Comparison of ENCODE assay signal across 2 cellular contexts in genomic region chr1:84789014-84789413, GRCh38.
TF ChIP-seq lines count a peak whose summit lies in the region.

No MANE protein-coding gene starts in this region.

TF ChIP-seq in WTC11, 78 proteins besides CTCF, POLR2A, EP300 and RAD21:
- TF ChIP-seq GABPB1 (CRISPR knock-in tag; IDR thresholded peaks at IDR 0.05) (no peak), USF1 (CRISPR knock-in tag; IDR thresholded peaks at IDR 0.05) (no peak), PRDM15 (CRISPR knock-in tag; IDR thresholded peaks at IDR 0.05) (peak; percentile 86), ZNF138 (CRISPR knock-in tag; conservative IDR thresholded peaks at IDR 0.05) (no peak)

TF ChIP-seq in SK-N-SH, 30 proteins besides CTCF, POLR2A, EP300 and RAD21:
- TF ChIP-seq RXRA (IDR thresholded peaks at IDR 0.05; ENCODE audit: borderline replicate concordance, low read depth), result no peak
- no peak for TF ChIP-seq GABPA (IDR thresholded peaks at IDR 0.05; ENCODE audit: low read depth)
- no peak for TF ChIP-seq RCOR1 (IDR thresholded peaks at IDR 0.05; ENCODE audit: low read length)
- no peak for TF ChIP-seq FOXM1 (IDR thresholded peaks at IDR 0.05; ENCODE audit: low read depth)
- TF ChIP-seq IRF3 (IDR thresholded peaks at IDR 0.05; ENCODE audit: low read depth, low read length), result no peak
- TF ChIP-seq JUND (IDR thresholded peaks at IDR 0.05), result no peak
- TF ChIP-seq RFX5 (IDR thresholded peaks at IDR 0.05; ENCODE audit: low read length), result no peak
- TF ChIP-seq, protein P1, sequence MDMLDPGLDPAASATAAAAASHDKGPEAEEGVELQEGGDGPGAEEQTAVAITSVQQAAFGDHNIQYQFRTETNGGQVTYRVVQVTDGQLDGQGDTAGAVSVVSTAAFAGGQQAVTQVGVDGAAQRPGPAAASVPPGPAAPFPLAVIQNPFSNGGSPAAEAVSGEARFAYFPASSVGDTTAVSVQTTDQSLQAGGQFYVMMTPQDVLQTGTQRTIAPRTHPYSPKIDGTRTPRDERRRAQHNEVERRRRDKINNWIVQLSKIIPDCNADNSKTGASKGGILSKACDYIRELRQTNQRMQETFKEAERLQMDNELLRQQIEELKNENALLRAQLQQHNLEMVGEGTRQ (IDR thresholded peaks at IDR 0.05; ENCODE audit: borderline replicate concordance, low read depth, low read length), result no peak
- no peak for TF ChIP-seq SIN3A (IDR thresholded peaks at IDR 0.05; ENCODE audit: borderline replicate concordance, low read depth, low read length)
- TF ChIP-seq ELF1 (IDR thresholded peaks at IDR 0.05), result no peak
- no peak for TF ChIP-seq TEAD4 (IDR thresholded peaks at IDR 0.05; ENCODE audit: borderline replicate concordance, insufficient read depth)
- no peak for TF ChIP-seq ZBTB33 (IDR thresholded peaks at IDR 0.05; ENCODE audit: borderline replicate concordance, low read depth)
- TF ChIP-seq, protein P2, sequence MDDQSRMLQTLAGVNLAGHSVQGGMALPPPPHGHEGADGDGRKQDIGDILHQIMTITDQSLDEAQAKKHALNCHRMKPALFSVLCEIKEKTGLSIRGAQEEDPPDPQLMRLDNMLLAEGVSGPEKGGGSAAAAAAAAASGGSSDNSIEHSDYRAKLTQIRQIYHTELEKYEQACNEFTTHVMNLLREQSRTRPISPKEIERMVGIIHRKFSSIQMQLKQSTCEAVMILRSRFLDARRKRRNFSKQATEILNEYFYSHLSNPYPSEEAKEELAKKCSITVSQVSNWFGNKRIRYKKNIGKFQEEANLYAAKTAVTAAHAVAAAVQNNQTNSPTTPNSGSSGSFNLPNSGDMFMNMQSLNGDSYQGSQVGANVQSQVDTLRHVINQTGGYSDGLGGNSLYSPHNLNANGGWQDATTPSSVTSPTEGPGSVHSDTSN (IDR thresholded peaks at IDR 0.05), result no peak
- TF ChIP-seq MEF2A (IDR thresholded peaks at IDR 0.05; ENCODE audit: borderline replicate concordance, low read depth), result no peak
- no peak for TF ChIP-seq EZH2phosphoT487 (IDR thresholded peaks at IDR 0.05; ENCODE audit: borderline replicate concordance, low read depth)
- TF ChIP-seq NFIC (IDR thresholded peaks at IDR 0.05; ENCODE audit: borderline replicate concordance), result no peak
- TF ChIP-seq FOXJ3 (CRISPR knock-in tag; IDR thresholded peaks at IDR 0.05), result no peak
- TF ChIP-seq, protein P3, sequence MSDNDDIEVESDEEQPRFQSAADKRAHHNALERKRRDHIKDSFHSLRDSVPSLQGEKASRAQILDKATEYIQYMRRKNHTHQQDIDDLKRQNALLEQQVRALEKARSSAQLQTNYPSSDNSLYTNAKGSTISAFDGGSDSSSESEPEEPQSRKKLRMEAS (IDR thresholded peaks at IDR 0.05; ENCODE audit: low read depth), result no peak
- TF ChIP-seq NRF1 (IDR thresholded peaks at IDR 0.05; ENCODE audit: low read depth, low read length), result no peak
- TF ChIP-seq POLR2AphosphoS5 (IDR thresholded peaks at IDR 0.05; ENCODE audit: low read depth, low read length), result no peak
